Comparison of ENCODE assay signal across 10 cellular contexts in the genomic region with DNA sequence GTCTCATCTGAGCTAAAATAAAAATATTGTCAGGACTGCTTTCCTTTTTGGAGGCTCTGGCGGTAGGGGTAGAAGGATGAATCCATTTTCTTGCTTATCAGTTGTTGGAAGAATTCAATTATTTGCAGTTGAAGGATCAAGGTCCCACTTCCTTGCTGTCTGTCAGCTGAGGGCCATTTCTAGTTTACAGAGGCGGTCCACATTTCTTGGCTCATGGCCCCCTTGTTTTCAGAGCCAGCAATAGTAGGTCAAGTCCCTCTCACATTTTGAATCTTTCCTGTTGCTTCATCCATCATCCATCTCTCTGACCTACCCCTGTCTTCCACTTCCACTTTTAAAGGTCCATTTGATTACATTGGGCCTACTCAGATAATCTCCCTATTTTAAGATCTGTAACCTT.
"Had no signal": no experiment of that assay in that cellular context is flagged by ENCODE, and none has a peak within 500 bp of the region (broad histone marks: within the 10 kb centered on the region; RNA-seq: fewer than 3 reads in every experiment).

No MANE protein-coding gene starts in this region.

- H3K9ac ChIP-seq: GM23248 had no signal

- H3K27ac ChIP-seq: GM23248 had no signal

- H3K4me3 Mint-ChIP-seq: GM23338, H9, HFFc6 had no signal

- H3K9me3 ChIP-seq: HAP-1 had no signal

- H3K27ac Mint-ChIP-seq: GM23338, H9, HFFc6 had no signal

- H3K4me3 ChIP-seq: GM23248, GM23338, HAP-1 had no signal

- H3K9me3 Mint-ChIP-seq: GM23338, H9 had no signal

- FAIRE-seq: H1, H54 had no signal

- DNase-seq: GM23248, GOT3, H7, H9, HCEC 1CT, HFFc6 had no signal

- H3K36me3 ChIP-seq: HAP-1 had no signal

- H3K4me1 ChIP-seq: HAP-1 had no signal

- H2AFZ ChIP-seq: GM23248, GM23338 had no signal

- H3K4me2 ChIP-seq: GM23338 had no signal
